ENCODE assay signal across 24 cellular contexts in the genomic region with DNA sequence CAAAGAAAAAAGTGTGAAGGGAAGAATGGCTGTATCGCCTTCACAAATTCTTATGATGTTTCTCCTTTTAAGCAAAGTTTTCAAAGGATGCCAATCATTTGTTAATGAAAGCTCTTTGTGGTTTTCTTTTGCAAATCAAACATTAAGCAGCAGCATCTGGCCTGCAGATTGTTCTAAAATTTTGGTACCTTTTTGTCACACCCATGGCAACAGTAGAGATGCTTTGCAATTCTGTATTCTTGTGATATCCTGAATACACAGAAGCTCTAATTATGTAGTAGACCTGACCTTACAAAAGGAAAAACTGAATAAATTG.
"Had no signal": no experiment of that assay in that cellular context is flagged by ENCODE, and none has a peak within 500 bp of the region (broad histone marks: within the 10 kb centered on the region; RNA-seq: fewer than 3 reads in every experiment).

No MANE protein-coding gene starts in this region.

- H3K36me3 ChIP-seq: breast epithelium, heart left ventricle, sigmoid colon, tibial nerve, WERI-Rb-1 had no signal

- H3K4me3 ChIP-seq: breast epithelium, coronary artery, heart left ventricle, sigmoid colon, smooth muscle cell, tibial nerve had no signal

- H3K27me3 ChIP-seq: breast epithelium, sigmoid colon, tibial nerve had no signal

- H3K4me2 ChIP-seq: smooth muscle cell had no signal

- H3K9me3 ChIP-seq: breast epithelium, sigmoid colon had no signal

- ATAC-seq: heart left ventricle; SK-N-SH treated with all-trans-retinoic acid at 6 μM for 48 hours; stimulated activated memory B cell treated with anti-CD40 and anti-IgM and Interleukin-4, amounts not matched to agents 10 μg/mL and 1 μg/mL and 100 μg/mL, for 72 hours had no signal

- H3K4me1 ChIP-seq: breast epithelium, heart left ventricle, sigmoid colon, tibial nerve had no signal

- H3K27ac ChIP-seq: epithelial cell of prostate, heart left ventricle, sigmoid colon, tibial nerve, WERI-Rb-1 had no signal

- FAIRE-seq: TTC549 had no signal

- DNase-seq: activated CD4-positive, alpha-beta T cell treated with anti-CD3 and anti-CD28 coated beads for 1 hour; activated CD4-positive, alpha-beta T cell treated with anti-CD3 and anti-CD28 coated beads, Interleukin-2, amount 50 U/mL, for 1 hour; activated CD8-positive, alpha-beta memory T cell treated with anti-CD3 and anti-CD28 coated beads for 24 hours; activated CD8-positive, alpha-beta memory T cell treated with anti-CD3 and anti-CD28 coated beads, Interleukin-2, amount 50 U/mL, for 4 hours; activated effector memory CD4-positive, alpha-beta T cell treated with anti-CD3 and anti-CD28 coated beads, Interleukin-2, amount 50 U/mL, for 16 hours; activated T-cell treated with anti-CD3 and anti-CD28 coated beads, Interleukin-2, amount 50 U/mL, for 72 hours; cerebellar nuclear complex; heart left ventricle; islet precursor cell; left cardiac atrium; mesenchymal stem cell; naive B cell; occipital lobe; sigmoid colon; stimulated activated CD4-positive, alpha-beta T cell treated with anti-CD3 and anti-CD28 coated beads, Interleukin-15, amount 100 ng/mL, for 24 hours; WERI-Rb-1 had no signal
